35 cellular contexts compared by ENCODE assay signal in the genomic region with DNA sequence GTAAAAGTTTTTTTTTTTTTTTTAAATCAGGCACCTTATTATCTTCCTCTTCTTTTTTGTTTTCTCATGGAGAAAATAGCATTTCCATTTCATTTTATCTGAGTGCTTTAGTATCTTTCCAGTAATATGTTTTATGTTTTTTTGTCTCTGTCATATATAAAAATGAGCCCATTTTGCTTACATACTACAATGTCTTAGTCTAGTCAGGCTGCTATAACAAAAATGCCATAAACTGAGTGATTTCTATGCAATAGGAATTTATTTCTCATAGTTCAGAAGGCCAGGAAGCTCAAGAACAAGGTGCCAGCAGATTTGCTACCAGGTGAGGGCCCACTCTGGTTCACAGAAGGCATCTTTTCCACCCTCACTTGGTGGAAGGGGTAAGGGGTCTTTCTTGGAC.
"Had no signal": no experiment of that assay in that cellular context is flagged by ENCODE, and none has a peak within 500 bp of the region (broad histone marks: within the 10 kb centered on the region; RNA-seq: fewer than 3 reads in every experiment).

No MANE protein-coding gene starts in this region.

- H3K27me3 ChIP-seq: MG63 had no signal

- H3K4me3 ChIP-seq: MG63 had no signal

- DNase-seq: Kasumi-1, MG63, MM.1S, MV-4-11, NCI-H1048, NCI-H1092, NCI-H1092 treated with DMSO at 0.1 percent for 48 hours, NCI-H1105, NCI-H1105 treated with DMSO at 0.1 percent for 48 hours, NCI-H1417, NCI-H1417 treated with DMSO at 0.1 percent for 48 hours, NCI-H1436, NCI-H1436 treated with DMSO at 0.1 percent for 48 hours, NCI-H146, NCI-H1694, NCI-H1694 treated with DMSO at 0.1 percent for 48 hours, NCI-H187, NCI-H187 treated with DMSO at 0.1 percent for 48 hours, NCI-H1930, NCI-H2029, NCI-H2029 treated with DMSO at 0.1 percent for 48 hours, NCI-H2081, NCI-H2081 treated with DMSO at 0.1 percent for 48 hours, NCI-H2107, NCI-H2171, NCI-H2171 treated with DMSO at 0.1 percent for 48 hours, NCI-H2227 treated with DMSO at 0.1 percent for 48 hours, NCI-H226, NCI-H345, NCI-H446, NCI-H446 treated with DMSO at 0.1 percent for 48 hours, NCI-H510A, NCI-H510A treated with DMSO at 0.1 percent for 48 hours, NCI-H524, NCI-H524 treated with DMSO at 0.1 percent for 48 hours had no signal

- H3K36me3 ChIP-seq: MG63 had no signal
